8 cellular contexts compared by ENCODE assay signal in the genomic region with DNA sequence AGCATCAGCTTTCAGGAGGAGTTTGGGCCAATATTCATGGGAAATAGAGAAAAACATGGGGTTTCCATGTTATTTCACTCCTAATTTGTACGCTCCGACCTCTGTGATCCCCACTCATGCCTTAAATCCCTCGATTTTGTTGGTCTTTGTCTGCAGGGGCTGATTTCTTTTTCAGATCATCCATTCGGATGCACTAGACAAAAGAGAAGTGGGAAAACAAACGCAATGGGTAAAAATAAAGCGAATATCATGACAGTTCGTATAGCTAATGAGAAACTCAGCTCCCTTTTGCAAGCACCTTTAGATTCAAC. TPM values are rescaled to one million over a fixed set of nuclear protein-coding genes. Genes with fewer than 3 reads are reported as not detected.
DNase-seq lines count a peak whose midpoint lies in the region; ATAC-seq, FAIRE-seq and TF ChIP-seq lines count a peak whose summit lies in the region.

No MANE protein-coding gene starts in this region.

- peaks cover 12% of the 10 kb centered on the region for H3K36me3 Mint-ChIP-seq in activated CD4-positive, alpha-beta T cell treated with anti-CD3 and anti-CD28 coated beads, Interleukin-2, amount 10 ng/mL, durations not matched to agents 7 days and 5 days (ENCODE audit: low read depth)
- H3K36me3 Mint-ChIP-seq in activated T-helper 1 cell treated with anti-CD3 and anti-CD28 coated beads, Interleukin-12 subunit alpha, Interleukin-12 subunit beta, Interleukin-2, Interleukin-4 antibody, amounts not matched to agents 30 ng/mL and 10 ng/mL and 1 ng/mL, durations not matched to agents 14 hours and 24 hours and 36 hours (ENCODE audit: low read depth): peaks cover 8% of the 10 kb centered on the region

- dilution Hi-C loops in keratinocyte (cut with MboI; ENCODE audit: extremely low pct_ligation_motif_present, low sequenced_read_pairs): no loop called here

- no peak for ATAC-seq in HG03520 (IDR thresholded peaks at IDR 0.05; ENCODE audit: unreplicated experiment)

- no peak overlapping the region for H3K9ac ChIP-seq in keratinocyte (ENCODE audit: control insufficient read depth, extremely low read depth, insufficient read depth, low read length)

- intact Hi-C loops in activated T-helper 1 cell treated with anti-CD3 and anti-CD28 coated beads, Interleukin-12 subunit alpha, Interleukin-12 subunit beta, Interleukin-2, Interleukin-4 antibody, amounts not matched to agents 30 ng/mL and 10 ng/mL and 1 ng/mL, durations not matched to agents 14 hours and 24 hours and 36 hours (cut with micrococcal nuclease): no loop called here

- H3K36me3 ChIP-seq in keratinocyte (ENCODE audit: control insufficient read depth in 2 of 2, extremely low read depth in 1 of 2, insufficient read depth in 2 of 2, low read length in 2 of 2): peaks cover 0 to 4% of the 10 kb centered on the region in 2 experiments
- H3K36me3 ChIP-seq in suprapubic skin: no peaks in the 10 kb centered on the region

- no peaks in the 10 kb centered on the region for H3K9me1 ChIP-seq in keratinocyte (ENCODE audit: control insufficient read depth, extremely low read depth, insufficient read depth, low read length)

- H3K4me3 Mint-ChIP-seq in activated CD4-positive, alpha-beta T cell treated with anti-CD3 and anti-CD28 coated beads, Interleukin-2, amount 10 ng/mL, durations not matched to agents 7 days and 5 days: peak overlapping the region; percentile 95
- peak overlapping the region; percentile 88 for H3K4me3 Mint-ChIP-seq in activated T-helper 1 cell treated with anti-CD3 and anti-CD28 coated beads, Interleukin-12 subunit alpha, Interleukin-12 subunit beta, Interleukin-2, Interleukin-4 antibody, amounts not matched to agents 30 ng/mL and 10 ng/mL and 1 ng/mL, durations not matched to agents 14 hours and 24 hours and 36 hours

- H3K27me3 ChIP-seq in keratinocyte (ENCODE audit: control insufficient read depth, extremely low read depth, insufficient read depth, low read length): no peaks in the 10 kb centered on the region
- H3K27me3 ChIP-seq in suprapubic skin: no peaks in the 10 kb centered on the region

- H3K4me1 Mint-ChIP-seq in activated CD4-positive, alpha-beta T cell treated with anti-CD3 and anti-CD28 coated beads, Interleukin-2, amount 10 ng/mL, durations not matched to agents 7 days and 5 days: peaks cover 33% of the 10 kb centered on the region
- H3K4me1 Mint-ChIP-seq in activated T-helper 1 cell treated with anti-CD3 and anti-CD28 coated beads, Interleukin-12 subunit alpha, Interleukin-12 subunit beta, Interleukin-2, Interleukin-4 antibody, amounts not matched to agents 30 ng/mL and 10 ng/mL and 1 ng/mL, durations not matched to agents 14 hours and 24 hours and 36 hours (ENCODE audit: low read depth): peaks cover 30% of the 10 kb centered on the region

- H3K4me2 ChIP-seq in keratinocyte (ENCODE audit: control insufficient read depth, extremely low read depth, insufficient read depth, low read depth, low read length): peak overlapping the region; percentile 62

- no peaks in the 10 kb centered on the region for H3K4me1 ChIP-seq in keratinocyte (ENCODE audit: control insufficient read depth, extremely low read depth, insufficient read depth, low read length)
- peaks cover 11% of the 10 kb centered on the region for H3K4me1 ChIP-seq in suprapubic skin

- H3K79me2 ChIP-seq in keratinocyte (ENCODE audit: control insufficient read depth, insufficient read depth, low read length): peaks cover 8% of the 10 kb centered on the region

- CTCF ChIA-PET in activated CD4-positive, alpha-beta T cell treated with anti-CD3 and anti-CD28 coated beads, Interleukin-2, amount 10 ng/mL, durations not matched to agents 7 days and 5 days (lab: Charles Lee): no interaction called here

- peak overlapping the region; percentile 62 to 77 (median 72) for H3K4me3 ChIP-seq in keratinocyte (ENCODE audit: control insufficient read depth in 2 of 3, extremely low read depth in 1 of 3, insufficient read depth in 2 of 3, low read depth in 1 of 3, low read length in 3 of 3)
- H3K4me3 ChIP-seq in suprapubic skin: peak overlapping the region; percentile 79

- TF ChIP-seq CTCF in keratinocyte (optimal IDR thresholded peaks at IDR 0.05 in 1 of 3, IDR thresholded peaks at IDR 0.05 in 1 of 3, conservative IDR thresholded peaks at IDR 0.05 in 1 of 3; ENCODE audit: extremely low read depth in 1 of 3, insufficient read depth in 2 of 3, low read length in 3 of 3): no peak
- TF ChIP-seq CTCF in suprapubic skin (IDR thresholded peaks at IDR 0.05): no peak

- POLR2A ChIA-PET in activated CD4-positive, alpha-beta T cell treated with anti-CD3 and anti-CD28 coated beads, Interleukin-2, amount 10 ng/mL, durations not matched to agents 7 days and 5 days (lab: Charles Lee): no interaction called here

- H3K27ac Mint-ChIP-seq in activated CD4-positive, alpha-beta T cell treated with anti-CD3 and anti-CD28 coated beads, Interleukin-2, amount 10 ng/mL, durations not matched to agents 7 days and 5 days: peak overlapping the region; percentile 96
- peak overlapping the region; percentile 94 for H3K27ac Mint-ChIP-seq in activated T-helper 1 cell treated with anti-CD3 and anti-CD28 coated beads, Interleukin-12 subunit alpha, Interleukin-12 subunit beta, Interleukin-2, Interleukin-4 antibody, amounts not matched to agents 30 ng/mL and 10 ng/mL and 1 ng/mL, durations not matched to agents 14 hours and 24 hours and 36 hours

- FAIRE-seq in keratinocyte (lab: Jason Lieb, UNC): no peak

- DNase-seq in activated CD4-positive, alpha-beta T cell treated with anti-CD3 and anti-CD28 coated beads, Interleukin-2, amount 10 ng/mL, durations not matched to agents 7 days and 5 days: no peak
- no peak for DNase-seq in activated CD4-positive, alpha-beta T cell treated with anti-CD3 and anti-CD28 coated beads for 1 hour
- no peak for DNase-seq in activated T-helper 1 cell treated with anti-CD3 and anti-CD28 coated beads, Interleukin-12 subunit alpha, Interleukin-12 subunit beta, Interleukin-2, Interleukin-4 antibody, amounts not matched to agents 30 ng/mL and 10 ng/mL and 1 ng/mL, durations not matched to agents 14 hours and 24 hours and 36 hours (ENCODE audit: low spot score)
- DNase-seq in keratinocyte (ENCODE audit: low read depth, low spot score): no peak
- no peak for DNase-seq in suprapubic skin (ENCODE audit: low spot score in 2 of 2)
- DNase-seq in midbrain (lab: John Stamatoyannopoulos, UW): no peak
- no peak for DNase-seq in NCI-H524 treated with DMSO at 0.1 percent for 48 hours (lab: John Stamatoyannopoulos, UW)

- no peaks in the 10 kb centered on the region for H3K9me3 ChIP-seq in keratinocyte (ENCODE audit: control insufficient read depth, low read depth, low read length)
- H3K9me3 ChIP-seq in suprapubic skin: no peaks in the 10 kb centered on the region

- H3K27me3 Mint-ChIP-seq in activated CD4-positive, alpha-beta T cell treated with anti-CD3 and anti-CD28 coated beads, Interleukin-2, amount 10 ng/mL, durations not matched to agents 7 days and 5 days: no peaks in the 10 kb centered on the region
- no peaks in the 10 kb centered on the region for H3K27me3 Mint-ChIP-seq in activated T-helper 1 cell treated with anti-CD3 and anti-CD28 coated beads, Interleukin-12 subunit alpha, Interleukin-12 subunit beta, Interleukin-2, Interleukin-4 antibody, amounts not matched to agents 30 ng/mL and 10 ng/mL and 1 ng/mL, durations not matched to agents 14 hours and 24 hours and 36 hours (ENCODE audit: insufficient read depth)

- no peaks in the 10 kb centered on the region for H4K20me1 ChIP-seq in keratinocyte (ENCODE audit: control insufficient read depth, extremely low read depth, insufficient read depth, low read length)

- H2AFZ ChIP-seq in keratinocyte (ENCODE audit: control insufficient read depth, low read length): peak overlapping the region; percentile 7

- H3K27ac ChIP-seq in keratinocyte (ENCODE audit: control insufficient read depth, insufficient read depth, low read length): no peak overlapping the region
- no peak overlapping the region for H3K27ac ChIP-seq in suprapubic skin

- no peak for TF ChIP-seq EP300 in suprapubic skin (IDR thresholded peaks at IDR 0.05)

- WGBS in suprapubic skin: 30% methylated on average over 7 of the region's 7 CpGs

- no peaks in the 10 kb centered on the region for H3K9me3 Mint-ChIP-seq in activated CD4-positive, alpha-beta T cell treated with anti-CD3 and anti-CD28 coated beads, Interleukin-2, amount 10 ng/mL, durations not matched to agents 7 days and 5 days
- no peaks in the 10 kb centered on the region for H3K9me3 Mint-ChIP-seq in activated T-helper 1 cell treated with anti-CD3 and anti-CD28 coated beads, Interleukin-12 subunit alpha, Interleukin-12 subunit beta, Interleukin-2, Interleukin-4 antibody, amounts not matched to agents 30 ng/mL and 10 ng/mL and 1 ng/mL, durations not matched to agents 14 hours and 24 hours and 36 hours

- TF ChIP-seq POLR2A in suprapubic skin (IDR thresholded peaks at IDR 0.05): no peak

RNA-seq across cellular contexts. Expression of gene PABIR2, which starts 0.3 kb away (rescaled TPM):
- 10 to 100 TPM; 58.8 to 60.2 TPM for total RNA-seq in activated CD4-positive, alpha-beta T cell treated with anti-CD3 and anti-CD28 coated beads, Interleukin-2, amount 10 ng/mL, durations not matched to agents 7 days and 5 days
- 37.7 and 39.3 TPM in 2 replicates for total RNA-seq in activated T-helper 1 cell treated with anti-CD3 and anti-CD28 coated beads, Interleukin-12 subunit alpha, Interleukin-12 subunit beta, Interleukin-2, Interleukin-4 antibody, amounts not matched to agents 30 ng/mL and 10 ng/mL and 1 ng/mL, durations not matched to agents 14 hours and 24 hours and 36 hours
- 16.4 to 24.1 TPM (median 18.4 TPM) in 3 replicates for polyA plus RNA-seq in keratinocyte
- 11.7 TPM for polyA plus RNA-seq in keratinocyte (2011; ENCODE audit: low read depth)
- 11.5 and 19.0 TPM in 2 replicates for polyA plus RNA-seq in keratinocyte (2011; cell fraction: cytosol; rRNA removed)
- polyA plus RNA-seq in keratinocyte (2011; cell fraction: nucleus; rRNA removed): 52.6 and 55.0 TPM in 2 replicates
- 12.5 and 13.1 TPM in 2 replicates for polyA plus RNA-seq in keratinocyte (2012; ENCODE audit: low replicate concordance)
- polyA minus RNA-seq in keratinocyte: 9.9 to 21.4 TPM (median 18.7 TPM) in 3 replicates
- 10.9 TPM for polyA minus RNA-seq in keratinocyte (2011; cell fraction: cytosol; rRNA and poly(A)+ RNA removed)
- polyA minus RNA-seq in keratinocyte (2011; cell fraction: nucleus; rRNA and poly(A)+ RNA removed): 4.5 and 14.2 TPM in 2 replicates
- total RNA-seq in suprapubic skin: 10 to 100 TPM; 11.6 to 26.5 (median 18.3) TPM
